In genomic region chr20:3901028-3901746, GRCh38 we compare ENCODE assay signal across 11 cellular contexts. TPM values are rescaled to one million over a fixed set of nuclear protein-coding genes. Genes with fewer than 3 reads are reported as not detected.
DNase-seq lines count a peak whose midpoint lies in the region; ATAC-seq and TF ChIP-seq lines count a peak whose summit lies in the region.
"Had no signal": no experiment of that assay in that cellular context is flagged by ENCODE, and none has a peak within 500 bp of the region (broad histone marks: within the 10 kb centered on the region; RNA-seq: fewer than 3 reads in every experiment).

No MANE protein-coding gene starts in this region.

- POLR2A ChIA-PET in activated CD8-positive, alpha-beta T cell treated with anti-CD3 and anti-CD28 coated beads for 36 hours (lab: Charles Lee): interaction anchor here (0.9 to 1.9 kb wide), 3 partner anchors 13 to 48 kb away, joined by 3 to 7 read pairs (median 3); no protein-coding TSS in a partner anchor

- H3K4me3 Mint-ChIP-seq in activated naive CD4-positive, alpha-beta T cell treated with anti-CD3 and anti-CD28 coated beads, Interleukin-2, amount 10 ng/mL, durations not matched to agents 7 days and 5 days: no peak overlapping the region
- no peak overlapping the region for H3K4me3 Mint-ChIP-seq in activated CD8-positive, alpha-beta T cell treated with anti-CD3 and anti-CD28 coated beads for 36 hours

- H3K27ac Mint-ChIP-seq in activated naive CD4-positive, alpha-beta T cell treated with anti-CD3 and anti-CD28 coated beads, Interleukin-2, amount 10 ng/mL, durations not matched to agents 7 days and 5 days: peak overlapping the region; percentile 60
- H3K27ac Mint-ChIP-seq in activated CD8-positive, alpha-beta T cell treated with anti-CD3 and anti-CD28 coated beads for 36 hours: peak overlapping the region; percentile 81

- H3K27me3 Mint-ChIP-seq in activated naive CD4-positive, alpha-beta T cell treated with anti-CD3 and anti-CD28 coated beads, Interleukin-2, amount 10 ng/mL, durations not matched to agents 7 days and 5 days: no peaks in the 10 kb centered on the region
- H3K27me3 Mint-ChIP-seq in activated CD8-positive, alpha-beta T cell treated with anti-CD3 and anti-CD28 coated beads for 36 hours: no peaks in the 10 kb centered on the region

- intact Hi-C loops in activated CD8-positive, alpha-beta T cell treated with anti-CD3 and anti-CD28 coated beads for 36 hours (cut with micrococcal nuclease): no loop called here
- intact Hi-C loops in left lung (cut with DNase I): no loop called here
- intact Hi-C loops in transverse colon (cut with DNase I; ENCODE audit: low total_unique reads): no loop called here

- peaks cover 22% of the 10 kb centered on the region for H3K36me3 Mint-ChIP-seq in activated naive CD4-positive, alpha-beta T cell treated with anti-CD3 and anti-CD28 coated beads, Interleukin-2, amount 10 ng/mL, durations not matched to agents 7 days and 5 days
- peaks cover 23% of the 10 kb centered on the region for H3K36me3 Mint-ChIP-seq in activated CD8-positive, alpha-beta T cell treated with anti-CD3 and anti-CD28 coated beads for 36 hours (ENCODE audit: low read depth)

- ATAC-seq in activated CD8-positive, alpha-beta T cell treated with anti-CD3 and anti-CD28 coated beads for 36 hours: no peak
- ATAC-seq in left lung (peak; percentile 26), GM21737 (IDR thresholded peaks at IDR 0.05; ENCODE audit: unreplicated experiment) (no peak)

- peaks cover 0 to 7% of the 10 kb centered on the region in 2 donors for H3K36me3 ChIP-seq in left lung
- no peaks in the 10 kb centered on the region for H3K36me3 ChIP-seq in transverse colon

- no peak for DNase-seq in activated naive CD4-positive, alpha-beta T cell treated with anti-CD3 and anti-CD28 coated beads, Interleukin-2, amount 10 ng/mL, durations not matched to agents 7 days and 5 days
- no peak for DNase-seq in activated naive CD4-positive, alpha-beta T cell treated with Interleukin-2 at 50 U/mL for 16 hours
- no peak for DNase-seq in activated CD8-positive, alpha-beta T cell treated with anti-CD3 and anti-CD28 coated beads for 36 hours
- no peak for DNase-seq in left lung
- DNase-seq in transverse colon: no peak
- no peak for DNase-seq in D341Med (ENCODE audit: low spot score)
- no peak for DNase-seq in NCI-H2107 treated with DMSO at 0.1 percent for 48 hours (lab: John Stamatoyannopoulos, UW; ENCODE audit: unreplicated experiment)
- DNase-seq: C1 segment of cervical spinal cord, MG63, SW 1271 had no signal

- no peak for TF ChIP-seq EP300 in transverse colon (IDR thresholded peaks at IDR 0.05; ENCODE audit: low read depth)

- peaks cover 37 to 90% of the 10 kb centered on the region in 2 donors for H3K4me1 ChIP-seq in left lung
- H3K4me1 ChIP-seq in transverse colon: peaks cover 14 to 88% (median 36%) of the 10 kb centered on the region in 4 donors

- H3K4me3 ChIP-seq in left lung: peak overlapping the region in 1 of 2 donors; percentile 27
- no peak overlapping the region for H3K4me3 ChIP-seq in transverse colon
- H3K4me3 ChIP-seq: MG63 had no signal

- H3K27ac ChIP-seq in left lung (peak overlapping the region; percentile 46 to 89), transverse colon (peak overlapping the region; percentile 22 to 58 (median 40))

- CTCF ChIA-PET in activated naive CD4-positive, alpha-beta T cell treated with anti-CD3 and anti-CD28 coated beads, Interleukin-2, amount 10 ng/mL, durations not matched to agents 7 days and 5 days (lab: Charles Lee): no interaction called here
- CTCF ChIA-PET in activated CD8-positive, alpha-beta T cell treated with anti-CD3 and anti-CD28 coated beads for 36 hours (lab: Charles Lee): interaction anchor here (1.0 kb wide), 1 partner anchor 17 kb away, joined by 3 read pairs; no protein-coding TSS in a partner anchor

- H3K9me3 Mint-ChIP-seq in activated naive CD4-positive, alpha-beta T cell treated with anti-CD3 and anti-CD28 coated beads, Interleukin-2, amount 10 ng/mL, durations not matched to agents 7 days and 5 days: no peaks in the 10 kb centered on the region
- no peaks in the 10 kb centered on the region for H3K9me3 Mint-ChIP-seq in activated CD8-positive, alpha-beta T cell treated with anti-CD3 and anti-CD28 coated beads for 36 hours

- no peak for TF ChIP-seq CTCF in activated CD8-positive, alpha-beta T cell treated with anti-CD3 and anti-CD28 coated beads for 36 hours (IDR thresholded peaks at IDR 0.05)
- TF ChIP-seq CTCF in left lung (IDR thresholded peaks at IDR 0.05): no peak
- no peak for TF ChIP-seq CTCF in transverse colon (IDR thresholded peaks at IDR 0.05)

- no peak for TF ChIP-seq POLR2A in transverse colon (IDR thresholded peaks at IDR 0.05)

- H3K9me3 ChIP-seq in left lung: no peaks in the 10 kb centered on the region
- no peaks in the 10 kb centered on the region for H3K9me3 ChIP-seq in transverse colon
- H3K9me3 ChIP-seq: MG63 had no signal

- 46 to 63% methylated on average over 2 to 3 of the region's 3 CpGs for WGBS in transverse colon (ENCODE audit: low coverage in 1 of 2), 2 donors

- in situ Hi-C loops in transverse colon (cut with MboI; ENCODE audit: low pct_ligation_motif_present in 1 of 4, low pct_unique_long_range_greater_than_20kb in 1 of 4, low sequenced_read_pairs in 3 of 4): loop anchor here in 1 of 4 donors (25.0 kb wide), 1 partner anchor 186 kb away; no protein-coding TSS in a partner anchor

- peaks cover 60% of the 10 kb centered on the region for H3K4me1 Mint-ChIP-seq in activated naive CD4-positive, alpha-beta T cell treated with anti-CD3 and anti-CD28 coated beads, Interleukin-2, amount 10 ng/mL, durations not matched to agents 7 days and 5 days
- peaks cover 70% of the 10 kb centered on the region for H3K4me1 Mint-ChIP-seq in activated CD8-positive, alpha-beta T cell treated with anti-CD3 and anti-CD28 coated beads for 36 hours (ENCODE audit: low read depth)

- no peaks in the 10 kb centered on the region for H3K27me3 ChIP-seq in left lung
- H3K27me3 ChIP-seq in transverse colon: no peaks in the 10 kb centered on the region
- H3K27me3 ChIP-seq: MG63 had no signal

RNA-seq across cellular contexts. Expression of gene PANK2, which starts 12.0 kb away (rescaled TPM):
- total RNA-seq in activated CD8-positive, alpha-beta T cell treated with anti-CD3 and anti-CD28 coated beads for 36 hours: 10 to 100 TPM; 47.6 to 50.3 TPM
- total RNA-seq in left lung (10 to 100 TPM; 39.4 to 47.8 TPM), transverse colon (10 to 100 TPM; 22.9 to 48.7 (median 38.2) TPM)

RNA-seq across cellular contexts. Expression of gene MAVS, which starts 54.6 kb away (rescaled TPM):
- 10 to 100 TPM; 17.0 to 17.5 TPM for total RNA-seq in activated CD8-positive, alpha-beta T cell treated with anti-CD3 and anti-CD28 coated beads for 36 hours
- total RNA-seq in left lung (10 to 100 TPM; 37.3 to 38.7 TPM), transverse colon (100 to 1,000 TPM in 1 of 4 donors, 10 to 100 TPM in 3; 70.3 to 104 (median 81.8) TPM)
